ENCODE assay signal across 33 cellular contexts in genomic region chr13:86737334-86737932, GRCh38.
"Had no signal": no experiment of that assay in that cellular context is flagged by ENCODE, and none has a peak within 500 bp of the region (broad histone marks: within the 10 kb centered on the region; RNA-seq: fewer than 3 reads in every experiment).

No MANE protein-coding gene starts in this region.

- DNase-seq: activated CD4-positive, alpha-beta memory T cell treated with anti-CD3 and anti-CD28 coated beads for 36 hours; activated CD4-positive, alpha-beta T cell treated with anti-CD3 and anti-CD28 coated beads for 36 hours; activated CD4-positive, alpha-beta T cell treated with anti-CD3 and anti-CD28 coated beads, Interleukin-2, amount 10 ng/mL, durations not matched to agents 24 days and 14 days; activated CD4-positive, CD25-positive, alpha-beta regulatory T cell; activated CD4-positive, CD25-positive, alpha-beta regulatory T cell treated with anti-CD3 and anti-CD28 coated beads, Interleukin-2, amount 50 U/mL, for 72 hours; activated CD8-positive, alpha-beta memory T cell treated with anti-CD3 and anti-CD28 coated beads, Interleukin-2, amount 50 U/mL, for 48 hours; activated CD8-positive, alpha-beta T cell treated with anti-CD3 and anti-CD28 coated beads, Interleukin-2, amount 10 ng/mL, durations not matched to agents 7 days and 5 days; activated gamma-delta T cell; activated naive CD4-positive, alpha-beta T cell; activated naive CD4-positive, alpha-beta T cell treated with anti-CD3 and anti-CD28 coated beads, Interleukin-2, amount 10 ng/mL, durations not matched to agents 7 days and 5 days; activated naive CD8-positive, alpha-beta T cell treated with anti-CD3 and anti-CD28 coated beads, Interleukin-2, amount 10 ng/mL, durations not matched to agents 7 days and 5 days; activated T-cell treated with anti-CD3 and anti-CD28 coated beads for 4 hours; activated T-cell treated with anti-CD3 and anti-CD28 coated beads, Interleukin-2, amount 50 U/mL, for 24 hours; activated T-cell treated with anti-CD3 and anti-CD28 coated beads, Interleukin-2, amount 50 U/mL, for 72 hours; central memory CD4-positive, alpha-beta T cell; dorsolateral prefrontal cortex; effector memory CD4-positive, alpha-beta T cell; erythroblast; gastrocnemius medialis; glutamatergic neuron; heart left ventricle; T-helper 17 cell; T1000 had no signal

- H3K4me1 ChIP-seq: ascending aorta, breast epithelium, esophagus muscularis mucosa, foreskin keratinocyte, gastrocnemius medialis, heart left ventricle had no signal

- H3K27me3 ChIP-seq: ascending aorta, breast epithelium, cardiac muscle cell, dorsolateral prefrontal cortex, esophagus muscularis mucosa, foreskin keratinocyte, gastrocnemius medialis, heart left ventricle had no signal

- H3K4me3 ChIP-seq: ascending aorta, breast epithelium, cardiac muscle cell, coronary artery, dorsolateral prefrontal cortex, esophagus muscularis mucosa, gastrocnemius medialis, heart left ventricle had no signal

- H3K4me3 Mint-ChIP-seq: activated CD4-positive, alpha-beta memory T cell treated with anti-CD3 and anti-CD28 coated beads for 36 hours; activated CD4-positive, alpha-beta T cell treated with anti-CD3 and anti-CD28 coated beads for 36 hours; activated CD4-positive, alpha-beta T cell treated with anti-CD3 and anti-CD28 coated beads, Interleukin-2, amount 10 ng/mL, durations not matched to agents 24 days and 14 days; activated CD8-positive, alpha-beta T cell treated with anti-CD3 and anti-CD28 coated beads, Interleukin-2, amount 10 ng/mL, durations not matched to agents 7 days and 5 days; activated naive CD4-positive, alpha-beta T cell treated with anti-CD3 and anti-CD28 coated beads, Interleukin-2, amount 10 ng/mL, durations not matched to agents 7 days and 5 days; activated naive CD8-positive, alpha-beta T cell treated with anti-CD3 and anti-CD28 coated beads, Interleukin-2, amount 10 ng/mL, durations not matched to agents 7 days and 5 days; activated T-cell treated with anti-CD3 and anti-CD28 coated beads, Interleukin-2, amount 50 U/mL, for 24 hours; activated T-cell treated with anti-CD3 and anti-CD28 coated beads, Interleukin-2, amount 50 U/mL, for 72 hours; brain; dendritic cell treated with granulocyte-macrophage colony-stimulating factor and Interleukin-4, amounts not matched to agents 40 ng/mL and 50 ng/mL, for 4 days; T-helper 17 cell; T-helper 2 cell treated with Interferon-gamma antibody and Interleukin-4, amounts not matched to agents 5 μg/mL and 100 μg/mL, for 36 hours had no signal

- H3K27ac Mint-ChIP-seq: activated CD4-positive, alpha-beta memory T cell treated with anti-CD3 and anti-CD28 coated beads for 36 hours; activated CD4-positive, alpha-beta T cell treated with anti-CD3 and anti-CD28 coated beads for 36 hours; activated CD4-positive, alpha-beta T cell treated with anti-CD3 and anti-CD28 coated beads, Interleukin-2, amount 10 ng/mL, durations not matched to agents 24 days and 14 days; activated CD8-positive, alpha-beta T cell treated with anti-CD3 and anti-CD28 coated beads, Interleukin-2, amount 10 ng/mL, durations not matched to agents 7 days and 5 days; activated naive CD4-positive, alpha-beta T cell treated with anti-CD3 and anti-CD28 coated beads, Interleukin-2, amount 10 ng/mL, durations not matched to agents 7 days and 5 days; activated naive CD4-positive, alpha-beta T cell treated with anti-CD3 and anti-CD28 coated beads, Interleukin-2, amount 50 U/mL, for 72 hours; activated naive CD8-positive, alpha-beta T cell treated with anti-CD3 and anti-CD28 coated beads, Interleukin-2, amount 10 ng/mL, durations not matched to agents 7 days and 5 days; activated T-cell treated with anti-CD3 and anti-CD28 coated beads, Interleukin-2, amount 50 U/mL, for 24 hours; activated T-cell treated with anti-CD3 and anti-CD28 coated beads, Interleukin-2, amount 50 U/mL, for 72 hours; brain; dendritic cell treated with granulocyte-macrophage colony-stimulating factor and Interleukin-4, amounts not matched to agents 40 ng/mL and 50 ng/mL, for 4 days; T-helper 17 cell; T-helper 2 cell treated with Interferon-gamma antibody and Interleukin-4, amounts not matched to agents 5 μg/mL and 100 μg/mL, for 36 hours had no signal

- H3K27me3 Mint-ChIP-seq: activated CD4-positive, alpha-beta memory T cell treated with anti-CD3 and anti-CD28 coated beads for 36 hours; activated CD4-positive, alpha-beta T cell treated with anti-CD3 and anti-CD28 coated beads for 36 hours; activated CD4-positive, alpha-beta T cell treated with anti-CD3 and anti-CD28 coated beads, Interleukin-2, amount 10 ng/mL, durations not matched to agents 24 days and 14 days; activated naive CD4-positive, alpha-beta T cell treated with anti-CD3 and anti-CD28 coated beads, Interleukin-2, amount 10 ng/mL, durations not matched to agents 7 days and 5 days; activated naive CD8-positive, alpha-beta T cell treated with anti-CD3 and anti-CD28 coated beads, Interleukin-2, amount 10 ng/mL, durations not matched to agents 7 days and 5 days; activated T-cell treated with anti-CD3 and anti-CD28 coated beads, Interleukin-2, amount 50 U/mL, for 24 hours; dendritic cell treated with granulocyte-macrophage colony-stimulating factor and Interleukin-4, amounts not matched to agents 40 ng/mL and 50 ng/mL, for 4 days; T-helper 17 cell had no signal

- H3K9me3 ChIP-seq: ascending aorta, gastrocnemius medialis had no signal

- H3K36me3 ChIP-seq: ascending aorta, breast epithelium, cardiac muscle cell, esophagus muscularis mucosa, gastrocnemius medialis, heart left ventricle had no signal

- H3K4me1 Mint-ChIP-seq: activated CD4-positive, alpha-beta T cell treated with anti-CD3 and anti-CD28 coated beads for 36 hours; activated CD4-positive, alpha-beta T cell treated with anti-CD3 and anti-CD28 coated beads, Interleukin-2, amount 10 ng/mL, durations not matched to agents 24 days and 14 days; activated naive CD4-positive, alpha-beta T cell treated with anti-CD3 and anti-CD28 coated beads, Interleukin-2, amount 10 ng/mL, durations not matched to agents 7 days and 5 days; activated naive CD8-positive, alpha-beta T cell treated with anti-CD3 and anti-CD28 coated beads, Interleukin-2, amount 10 ng/mL, durations not matched to agents 7 days and 5 days; brain; T-helper 17 cell had no signal

- H3K36me3 Mint-ChIP-seq: activated CD4-positive, alpha-beta memory T cell treated with anti-CD3 and anti-CD28 coated beads for 36 hours; activated naive CD4-positive, alpha-beta T cell treated with anti-CD3 and anti-CD28 coated beads, Interleukin-2, amount 10 ng/mL, durations not matched to agents 7 days and 5 days; activated naive CD4-positive, alpha-beta T cell treated with anti-CD3 and anti-CD28 coated beads, Interleukin-2, amount 50 U/mL, for 72 hours; activated naive CD8-positive, alpha-beta T cell treated with anti-CD3 and anti-CD28 coated beads, Interleukin-2, amount 10 ng/mL, durations not matched to agents 7 days and 5 days; brain had no signal

- H3K27ac ChIP-seq: ascending aorta, breast epithelium, cardiac muscle cell, coronary artery, dorsolateral prefrontal cortex, esophagus muscularis mucosa, foreskin keratinocyte, gastrocnemius medialis, heart left ventricle had no signal
